22 cellular contexts compared by ENCODE assay signal in genomic region chr1:52167014-52167753, GRCh38.
"Had no signal": no experiment of that assay in that cellular context is flagged by ENCODE, and none has a peak within 500 bp of the region (broad histone marks: within the 10 kb centered on the region; RNA-seq: fewer than 3 reads in every experiment).

No MANE protein-coding gene starts in this region.

- H3K27me3 Mint-ChIP-seq: naive B cell had no signal

- H3K27me3 ChIP-seq: foreskin keratinocyte, hepatocyte, stomach, transverse colon had no signal

- H3K9me3 ChIP-seq: thoracic aorta, transverse colon had no signal

- H3K36me3 ChIP-seq: stomach, thoracic aorta, transverse colon had no signal

- H3K4me3 Mint-ChIP-seq: endodermal cell, naive B cell, nephron had no signal

- H3K4me1 Mint-ChIP-seq: endodermal cell, naive B cell had no signal

- H3K4me1 ChIP-seq: foreskin keratinocyte, parathyroid adenoma, stomach, transverse colon had no signal

- ATAC-seq: foreskin keratinocyte, left colon, sciatic nerve had no signal

- H3K27ac Mint-ChIP-seq: endodermal cell, naive B cell, nephron had no signal

- H3K4me3 ChIP-seq: coronary artery, hepatocyte, skin epidermis, stomach, thoracic aorta, transverse colon had no signal

- DNase-seq: effector CD4-positive, alpha-beta T cell; endodermal cell; erythroblast; foreskin keratinocyte; head of caudate nucleus; left colon; mesendoderm; naive B cell; occipital lobe; stimulated activated CD4-positive, alpha-beta T cell treated with anti-CD3 and anti-CD28 coated beads, Interleukin-2, amount 100 ng/mL, for 24 hours; stimulated activated CD4-positive, alpha-beta T cell treated with anti-CD3 and anti-CD28 coated beads, Interleukin-4, amount 100 ng/mL, for 4 hours; stimulated activated naive CD4-positive, alpha-beta T cell; stomach; substantia nigra; transverse colon had no signal

- H3K27ac ChIP-seq: coronary artery, foreskin keratinocyte, hepatocyte, parathyroid adenoma, skin epidermis, stomach, thoracic aorta, transverse colon had no signal
